ENCODE assay signal across 24 cellular contexts in genomic region chr18:356763-357162, GRCh38.
DNase-seq lines count a peak whose midpoint lies in the region; ATAC-seq, FAIRE-seq and TF ChIP-seq lines count a peak whose summit lies in the region.
"Had no signal": no experiment of that assay in that cellular context is flagged by ENCODE, and none has a peak within 500 bp of the region (broad histone marks: within the 10 kb centered on the region; RNA-seq: fewer than 3 reads in every experiment).

No MANE protein-coding gene starts in this region.

- H3K79me1 ChIP-seq in H1 (ENCODE audit: low read depth, low read length), result no peaks in the 10 kb centered on the region

- H2AK5ac ChIP-seq in H1 (ENCODE audit: low read depth, low read length), result no peak overlapping the region

- H3K27ac ChIP-seq in H1 (ENCODE audit: low read depth, low read length) (no peak overlapping the region), smooth muscle cell (ENCODE audit: low read depth) (no peak overlapping the region), left lung (no peak overlapping the region), right cardiac atrium (ENCODE audit: low read length) (no peak overlapping the region)
- no peak overlapping the region for H3K27ac ChIP-seq in CD4-positive, alpha-beta T cell (ENCODE audit: low read depth, low read length)
- H3K27ac ChIP-seq: C4-2B, PC-9, SK-N-MC had no signal

- no peak overlapping the region for H4K91ac ChIP-seq in H1 (replicated peaks; ENCODE audit: insufficient read length, low read length)

- no peak overlapping the region for H3K23ac ChIP-seq in H1 (ENCODE audit: insufficient read length)

- peaks cover 44% of the 10 kb centered on the region for H3K4me1 Mint-ChIP-seq in mesothelial cell of epicardium
- no peaks in the 10 kb centered on the region for H3K4me1 Mint-ChIP-seq in CD4-positive, alpha-beta T cell (ENCODE audit: low read depth)

- DNase-seq in H4 (ENCODE audit: low spot score) (peak; percentile 67), H1 (ENCODE audit: low read depth in 1 of 2, low spot score in 2 of 2) (no peak), mesothelial cell of epicardium (ENCODE audit: low spot score in 2 of 2, unreplicated experiment in 2 of 2) (no peak), smooth muscle cell (lab: John Stamatoyannopoulos, UW; ENCODE audit: unreplicated experiment) (no peak), left lung (no peak), putamen (ENCODE audit: low spot score) (no peak), right cardiac atrium (no peak)
- DNase-seq in CD4-positive, alpha-beta T cell, result no peak
- DNase-seq: 8988T, GDM1, MM.1S, NCI-H1048, NCI-H1436, NCI-H187 treated with DMSO at 0.1 percent for 48 hours, NCI-H2227 treated with DMSO at 0.1 percent for 48 hours, NCI-H510A, NCI-H748 treated with DMSO at 0.1 percent for 48 hours, PC-9, RPMI8226, SHP77 had no signal

- TF ChIP-seq POLR2A in H1 (IDR thresholded peaks at IDR 0.05; ENCODE audit: control extremely low read depth in 1 of 2, low read depth in 2 of 2, low read length in 2 of 2), result no peak

- H2BK5ac ChIP-seq in H1 (ENCODE audit: low read depth, low read length), result no peak overlapping the region

- H4K5ac ChIP-seq in H1 (ENCODE audit: insufficient read length, low read depth, low read length), result no peak overlapping the region

- POLR2A ChIA-PET in H1 (lab: Charles Lee; ENCODE audit: partially characterized antibody), result no interaction called here
- POLR2A ChIA-PET in CD4-positive, alpha-beta T cell (lab: Charles Lee), result no interaction called here

- CTCF ChIA-PET in H1 (lab: Charles Lee; ENCODE audit: partially characterized antibody), result no interaction called here
- CTCF ChIA-PET in CD4-positive, alpha-beta T cell (lab: Charles Lee), result no interaction called here

- TF ChIP-seq CTCF in H1 (IDR thresholded peaks at IDR 0.05; ENCODE audit: control extremely low read depth in 1 of 3, insufficient read depth in 1 of 3, low read depth in 1 of 3, low read length in 3 of 3) (no peak), mesothelial cell of epicardium (IDR thresholded peaks at IDR 0.05; ENCODE audit: unreplicated experiment) (no peak), smooth muscle cell (IDR thresholded peaks at IDR 0.05; ENCODE audit: borderline replicate concordance, insufficient read depth, poor library complexity, severe bottlenecking) (no peak), left lung (IDR thresholded peaks at IDR 0.05) (no peak)
- no peak for TF ChIP-seq CTCF in CD4-positive, alpha-beta T cell (IDR thresholded peaks at IDR 0.05)

- ATAC-seq in left lung (no peak), right cardiac atrium (no peak)
- no peak for ATAC-seq in CD4-positive, alpha-beta T cell (ENCODE audit: poor library complexity)
- ATAC-seq: K562 had no signal

- H3K27ac Mint-ChIP-seq in mesothelial cell of epicardium, result peak overlapping the region; percentile 22
- H3K27ac Mint-ChIP-seq in CD4-positive, alpha-beta T cell, result no peak overlapping the region

- H3K14ac ChIP-seq in H1 (ENCODE audit: insufficient read length), result no peak overlapping the region

- H3K4me1 ChIP-seq in H1 (replicated peaks in 1 of 4; ENCODE audit: control insufficient read depth in 3 of 4, insufficient read depth in 4 of 4, low read length in 3 of 4) (no peaks in the 10 kb centered on the region), smooth muscle cell (ENCODE audit: low read depth) (no peaks in the 10 kb centered on the region), left lung (peaks cover 3 to 5% of the 10 kb centered on the region in 2 donors), right cardiac atrium (ENCODE audit: control insufficient read depth, insufficient read depth, low read length) (no peaks in the 10 kb centered on the region)

- no peak overlapping the region for H2BK120ac ChIP-seq in H1 (replicated peaks; ENCODE audit: low read depth, low read length)

- 88% methylated on average over 2 of the region's 2 CpGs; no CpG with 5 or more reads in 1 of the 2 experiments for WGBS in H1 (ENCODE audit: extremely low coverage in 1 of 2, insufficient coverage in 1 of 2, insufficient read length in 1 of 2, insufficient replicate concordance in 2 of 2, low coverage in 1 of 2, low lambda C conversion rate in 2 of 2, missing lambda C conversion rate in 1 of 2), 2 experiments
- 18% methylated on average over 2 of the region's 2 CpGs for WGBS in smooth muscle cell (ENCODE audit: low lambda C conversion rate)
- WGBS in right cardiac atrium, result 75% methylated on average over 2 of the region's 2 CpGs

- H3K79me2 ChIP-seq in H1 (ENCODE audit: control insufficient read depth in 1 of 2, insufficient read depth in 2 of 2, low read length in 2 of 2) (no peaks in the 10 kb centered on the region), smooth muscle cell (ENCODE audit: low read depth) (no peaks in the 10 kb centered on the region)

- H3K4me2 ChIP-seq in H1 (ENCODE audit: insufficient read depth in 1 of 2, low read depth in 2 of 2, low read length in 2 of 2) (no peak overlapping the region), smooth muscle cell (peak overlapping the region; percentile 23)
- H3K4me2 ChIP-seq: PC-9 had no signal

- H3K27me3 ChIP-seq in H1 (replicated peaks in 1 of 4; ENCODE audit: control insufficient read depth in 3 of 4, extremely low read depth in 1 of 4, insufficient read depth in 3 of 4, low read length in 3 of 4) (no peaks in the 10 kb centered on the region), smooth muscle cell (ENCODE audit: low read depth) (no peaks in the 10 kb centered on the region), left lung (no peaks in the 10 kb centered on the region), right cardiac atrium (ENCODE audit: control insufficient read depth, insufficient read depth) (no peaks in the 10 kb centered on the region)
- no peaks in the 10 kb centered on the region for H3K27me3 ChIP-seq in CD4-positive, alpha-beta T cell (ENCODE audit: control insufficient read depth, insufficient read depth, low read length)

- H2BK12ac ChIP-seq in H1 (ENCODE audit: low read depth, low read length), result no peak overlapping the region

- H3K9me3 ChIP-seq in H1 (ENCODE audit: insufficient read depth in 2 of 2, low read depth in 1 of 2, low read length in 1 of 2) (no peaks in the 10 kb centered on the region), smooth muscle cell (replicated peaks; ENCODE audit: low read depth) (no peaks in the 10 kb centered on the region), left lung (no peaks in the 10 kb centered on the region), right cardiac atrium (ENCODE audit: control insufficient read depth, low read length) (no peaks in the 10 kb centered on the region)
- H3K9me3 ChIP-seq in CD4-positive, alpha-beta T cell (ENCODE audit: control insufficient read depth, low read length), result no peaks in the 10 kb centered on the region

- intact Hi-C loops in left lung (cut with DNase I) (no loop called here), right cardiac atrium (cut with DNase I) (no loop called here)
- intact Hi-C loops in CD4-positive, alpha-beta T cell (cut with DNase I, micrococcal nuclease), result no loop called here

- no peak overlapping the region for H3K4me3 Mint-ChIP-seq in mesothelial cell of epicardium
- H3K4me3 Mint-ChIP-seq in CD4-positive, alpha-beta T cell, result no peak overlapping the region

- no peak for FAIRE-seq in H1 (lab: Jason Lieb, UNC)
- FAIRE-seq: H54, K562 had no signal

- H3K23me2 ChIP-seq in H1 (ENCODE audit: low read depth, low read length), result no peaks in the 10 kb centered on the region

- H4K20me1 ChIP-seq in H1 (replicated peaks in 1 of 2; ENCODE audit: control insufficient read depth in 1 of 2, insufficient read depth in 2 of 2, low read length in 2 of 2) (no peaks in the 10 kb centered on the region), smooth muscle cell (ENCODE audit: low read depth) (no peaks in the 10 kb centered on the region)

- no peak overlapping the region for H2BK20ac ChIP-seq in H1 (ENCODE audit: low read length)

- TF ChIP-seq RAD21 in H1 (IDR thresholded peaks at IDR 0.05 in 1 of 2, conservative IDR thresholded peaks at IDR 0.05 in 1 of 2; ENCODE audit: low read depth in 2 of 2, low read length in 2 of 2), result no peak

- peaks cover 13% of the 10 kb centered on the region for H3F3A ChIP-seq in smooth muscle cell (ENCODE audit: low read depth)

- no peaks in the 10 kb centered on the region for H3K27me3 Mint-ChIP-seq in mesothelial cell of epicardium (ENCODE audit: low read depth)
- H3K27me3 Mint-ChIP-seq in CD4-positive, alpha-beta T cell, result peaks cover 22% of the 10 kb centered on the region

- no peak overlapping the region for H3K9ac ChIP-seq in H1 (replicated peaks in 1 of 4; ENCODE audit: extremely low read depth in 1 of 4, low read depth in 3 of 4, low read length in 3 of 4)
- H3K9ac ChIP-seq in smooth muscle cell (ENCODE audit: low read depth), result no peak overlapping the region

- H2BK15ac ChIP-seq in H1 (ENCODE audit: low read length), result no peak overlapping the region

- H3K56ac ChIP-seq in H1 (replicated peaks; ENCODE audit: insufficient read length, low read depth, low read length), result no peak overlapping the region

- no peak overlapping the region for H3K18ac ChIP-seq in H1 (ENCODE audit: extremely low read depth, low read length)

- H3K36me3 ChIP-seq in H1 (ENCODE audit: control insufficient read depth in 2 of 4, insufficient read depth in 4 of 4, low read length in 3 of 4) (no peaks in the 10 kb centered on the region), smooth muscle cell (ENCODE audit: low read depth) (no peaks in the 10 kb centered on the region), left lung (no peaks in the 10 kb centered on the region)

- no peak overlapping the region for H3K4me3 ChIP-seq in H1 (ENCODE audit: extremely low read depth in 1 of 4, insufficient read depth in 2 of 4, low read depth in 3 of 4, low read length in 4 of 4)
- H3K4me3 ChIP-seq in smooth muscle cell, result no peak overlapping the region
- no peak overlapping the region for H3K4me3 ChIP-seq in left lung
- H3K4me3 ChIP-seq in right cardiac atrium (ENCODE audit: low read length), result no peak overlapping the region
- H3K4me3 ChIP-seq: K562, PC-9, SK-N-MC had no signal

- H3K36me3 Mint-ChIP-seq in mesothelial cell of epicardium, result peaks cover 19% of the 10 kb centered on the region
- no peaks in the 10 kb centered on the region for H3K36me3 Mint-ChIP-seq in CD4-positive, alpha-beta T cell (ENCODE audit: low read depth)

- H2AFZ ChIP-seq in H1 (ENCODE audit: low read length) (0 out of 2 replicates have a peak overlapping the region, but pooled peaks have one; percentile 41), smooth muscle cell (ENCODE audit: low read depth) (no peak overlapping the region)
- H2AFZ ChIP-seq: PC-9 had no signal

- no peak overlapping the region for H4K8ac ChIP-seq in H1 (ENCODE audit: extremely low read depth, insufficient read depth, low read length)

- no peak overlapping the region for H3K4ac ChIP-seq in H1 (replicated peaks; ENCODE audit: insufficient read length, low read depth, low read length)

- H3K9me3 Mint-ChIP-seq in mesothelial cell of epicardium, result no peaks in the 10 kb centered on the region
- no peaks in the 10 kb centered on the region for H3K9me3 Mint-ChIP-seq in CD4-positive, alpha-beta T cell

- no peak for TF ChIP-seq EP300 in H1 (IDR thresholded peaks at IDR 0.05; ENCODE audit: borderline replicate concordance in 1 of 2, low read depth in 2 of 2, low read length in 2 of 2)

TF ChIP-seq in H1, 55 proteins besides CTCF, POLR2A, EP300 and RAD21 (continues in another document):
- no peak for TF ChIP-seq CHD2 (IDR thresholded peaks at IDR 0.05; ENCODE audit: low read length)
